1 cellular context compared by ENCODE assay signal in genomic region chr1:201023517-201023902, GRCh38.
TF ChIP-seq lines count a peak whose summit lies in the region.

A gene with protein sequence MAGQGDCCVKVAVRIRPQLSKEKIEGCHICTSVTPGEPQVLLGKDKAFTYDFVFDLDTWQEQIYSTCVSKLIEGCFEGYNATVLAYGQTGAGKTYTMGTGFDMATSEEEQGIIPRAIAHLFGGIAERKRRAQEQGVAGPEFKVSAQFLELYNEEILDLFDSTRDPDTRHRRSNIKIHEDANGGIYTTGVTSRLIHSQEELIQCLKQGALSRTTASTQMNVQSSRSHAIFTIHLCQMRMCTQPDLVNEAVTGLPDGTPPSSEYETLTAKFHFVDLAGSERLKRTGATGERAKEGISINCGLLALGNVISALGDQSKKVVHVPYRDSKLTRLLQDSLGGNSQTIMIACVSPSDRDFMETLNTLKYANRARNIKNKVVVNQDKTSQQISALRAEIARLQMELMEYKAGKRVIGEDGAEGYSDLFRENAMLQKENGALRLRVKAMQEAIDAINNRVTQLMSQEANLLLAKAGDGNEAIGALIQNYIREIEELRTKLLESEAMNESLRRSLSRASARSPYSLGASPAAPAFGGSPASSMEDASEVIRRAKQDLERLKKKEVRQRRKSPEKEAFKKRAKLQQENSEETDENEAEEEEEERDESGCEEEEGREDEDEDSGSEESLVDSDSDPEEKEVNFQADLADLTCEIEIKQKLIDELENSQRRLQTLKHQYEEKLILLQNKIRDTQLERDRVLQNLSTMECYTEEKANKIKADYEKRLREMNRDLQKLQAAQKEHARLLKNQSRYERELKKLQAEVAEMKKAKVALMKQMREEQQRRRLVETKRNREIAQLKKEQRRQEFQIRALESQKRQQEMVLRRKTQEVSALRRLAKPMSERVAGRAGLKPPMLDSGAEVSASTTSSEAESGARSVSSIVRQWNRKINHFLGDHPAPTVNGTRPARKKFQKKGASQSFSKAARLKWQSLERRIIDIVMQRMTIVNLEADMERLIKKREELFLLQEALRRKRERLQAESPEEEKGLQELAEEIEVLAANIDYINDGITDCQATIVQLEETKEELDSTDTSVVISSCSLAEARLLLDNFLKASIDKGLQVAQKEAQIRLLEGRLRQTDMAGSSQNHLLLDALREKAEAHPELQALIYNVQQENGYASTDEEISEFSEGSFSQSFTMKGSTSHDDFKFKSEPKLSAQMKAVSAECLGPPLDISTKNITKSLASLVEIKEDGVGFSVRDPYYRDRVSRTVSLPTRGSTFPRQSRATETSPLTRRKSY (N-terminal part only) (minus strand): TSS chr1:201023714. CDS start chr1:201023383, 331 bp downstream.

TF ChIP-seq in K562, 482 proteins besides CTCF, POLR2A, EP300 and RAD21 (continued from another document):
- TF ChIP-seq, protein P1, sequence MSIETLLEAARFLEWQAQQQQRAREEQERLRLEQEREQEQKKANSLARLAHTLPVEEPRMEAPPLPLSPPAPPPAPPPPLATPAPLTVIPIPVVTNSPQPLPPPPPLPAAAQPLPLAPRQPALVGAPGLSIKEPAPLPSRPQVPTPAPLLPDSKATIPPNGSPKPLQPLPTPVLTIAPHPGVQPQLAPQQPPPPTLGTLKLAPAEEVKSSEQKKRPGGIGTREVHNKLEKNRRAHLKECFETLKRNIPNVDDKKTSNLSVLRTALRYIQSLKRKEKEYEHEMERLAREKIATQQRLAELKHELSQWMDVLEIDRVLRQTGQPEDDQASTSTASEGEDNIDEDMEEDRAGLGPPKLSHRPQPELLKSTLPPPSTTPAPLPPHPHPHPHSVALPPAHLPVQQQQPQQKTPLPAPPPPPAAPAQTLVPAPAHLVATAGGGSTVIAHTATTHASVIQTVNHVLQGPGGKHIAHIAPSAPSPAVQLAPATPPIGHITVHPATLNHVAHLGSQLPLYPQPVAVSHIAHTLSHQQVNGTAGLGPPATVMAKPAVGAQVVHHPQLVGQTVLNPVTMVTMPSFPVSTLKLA (conservative IDR thresholded peaks at IDR 0.05) = no peak
- TF ChIP-seq FOS (IDR thresholded peaks at IDR 0.05; ENCODE audit: extremely low read depth, insufficient read length) (no peak), SAP30 (IDR thresholded peaks at IDR 0.05; ENCODE audit: borderline replicate concordance, insufficient read depth, low read depth, low read length, poor library complexity, severe bottlenecking) (peak; percentile 35), TEAD1 (CRISPR knock-in tag; IDR thresholded peaks at IDR 0.05) (no peak), ZNF140 (CRISPR knock-in tag; IDR thresholded peaks at IDR 0.05) (no peak), ETS2 (tag; IDR thresholded peaks at IDR 0.05; ENCODE audit: borderline replicate concordance, poor library complexity, severe bottlenecking) (no peak), STAG1 (CRISPR knock-in tag; IDR thresholded peaks at IDR 0.05; ENCODE audit: borderline replicate concordance) (no peak), NFATC3 (IDR thresholded peaks at IDR 0.05) (no peak), KAT7 (CRISPR knock-in tag; IDR thresholded peaks at IDR 0.05; ENCODE audit: borderline replicate concordance) (no peak), ZNF764 (CRISPR knock-in tag; IDR thresholded peaks at IDR 0.05; ENCODE audit: low read depth) (no peak), GABPB1 (CRISPR knock-in tag; IDR thresholded peaks at IDR 0.05) (no peak), TFAP4 (CRISPR knock-in tag; IDR thresholded peaks at IDR 0.05; ENCODE audit: borderline replicate concordance) (no peak), NR1H2 (CRISPR knock-in tag; IDR thresholded peaks at IDR 0.05) (no peak), FIP1L1 (IDR thresholded peaks at IDR 0.05; ENCODE audit: low read depth, low read length, poor library complexity, severe bottlenecking) (no peak), MTF1 (CRISPR knock-in tag; IDR thresholded peaks at IDR 0.05; ENCODE audit: borderline replicate concordance) (no peak), HMGN3 (IDR thresholded peaks at IDR 0.05; ENCODE audit: borderline replicate concordance, extremely low read depth, insufficient read length, low read depth, low read length) (peak; percentile 87), ZFP91 (CRISPR knock-in tag; IDR thresholded peaks at IDR 0.05) (no peak), NRF1 (conservative IDR thresholded peaks at IDR 0.05 in 1 of 2, IDR thresholded peaks at IDR 0.05 in 1 of 2) (peak in 1 of 2 experiments; percentile 46; a peak in 2 of 4 replicates), CREM (IDR thresholded peaks at IDR 0.05; ENCODE audit: low read depth) (peak; percentile 57; the same call in 1 of the 2 replicates), RBFOX2 (IDR thresholded peaks at IDR 0.05; ENCODE audit: low read depth, low read length) (0 out of 2 replicates have a peak, but pooled peaks have one; percentile 12), SIRT6 (IDR thresholded peaks at IDR 0.05; ENCODE audit: low read depth, low read length) (no peak), SUPT5H (IDR thresholded peaks at IDR 0.05) (no peak), POLR3G (IDR thresholded peaks at IDR 0.05; ENCODE audit: extremely low read depth, insufficient read length, insufficient replicate concordance) (no peak), SMARCA4 (IDR thresholded peaks at IDR 0.05) (no peak), NELFE (IDR thresholded peaks at IDR 0.05; ENCODE audit: insufficient read depth, insufficient read length) (no peak), ATF1 (CRISPR knock-in tag; IDR thresholded peaks at IDR 0.05) (no peak), ATF1 (tag; IDR thresholded peaks at IDR 0.05) (no peak), ZNF224 (CRISPR knock-in tag; IDR thresholded peaks at IDR 0.05) (no peak), MYC (IDR thresholded peaks at IDR 0.05; ENCODE audit: low read depth, low read length) (peak; percentile 48; the same call in 1 of the 2 replicates), MYC (CRISPR knock-in tag; IDR thresholded peaks at IDR 0.05; ENCODE audit: borderline replicate concordance, low read depth) (no peak)
- TF ChIP-seq, protein P2, sequence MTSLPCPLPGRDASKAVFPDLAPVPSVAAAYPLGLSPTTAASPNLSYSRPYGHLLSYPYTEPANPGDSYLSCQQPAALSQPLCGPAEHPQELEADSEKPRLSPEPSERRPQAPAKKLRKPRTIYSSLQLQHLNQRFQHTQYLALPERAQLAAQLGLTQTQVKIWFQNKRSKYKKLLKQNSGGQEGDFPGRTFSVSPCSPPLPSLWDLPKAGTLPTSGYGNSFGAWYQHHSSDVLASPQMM (CRISPR knock-in tag; IDR thresholded peaks at IDR 0.05) = no peak
- TF ChIP-seq, protein P3, sequence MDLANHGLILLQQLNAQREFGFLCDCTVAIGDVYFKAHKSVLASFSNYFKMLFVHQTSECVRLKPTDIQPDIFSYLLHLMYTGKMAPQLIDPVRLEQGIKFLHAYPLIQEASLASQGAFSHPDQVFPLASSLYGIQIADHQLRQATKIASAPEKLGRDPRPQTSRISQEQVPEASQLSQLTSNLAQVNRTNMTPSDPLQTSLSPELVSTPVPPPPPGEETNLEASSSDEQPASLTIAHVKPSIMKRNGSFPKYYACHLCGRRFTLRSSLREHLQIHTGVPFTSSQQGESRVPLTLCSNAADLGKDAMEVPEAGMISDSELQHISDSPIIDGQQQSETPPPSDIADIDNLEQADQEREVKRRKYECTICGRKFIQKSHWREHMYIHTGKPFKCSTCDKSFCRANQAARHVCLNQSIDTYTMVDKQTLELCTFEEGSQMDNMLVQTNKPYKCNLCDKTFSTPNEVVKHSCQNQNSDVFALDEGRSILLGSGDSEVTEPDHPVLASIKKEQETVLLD (IDR thresholded peaks at IDR 0.05) = no peak
- TF ChIP-seq, protein P4, sequence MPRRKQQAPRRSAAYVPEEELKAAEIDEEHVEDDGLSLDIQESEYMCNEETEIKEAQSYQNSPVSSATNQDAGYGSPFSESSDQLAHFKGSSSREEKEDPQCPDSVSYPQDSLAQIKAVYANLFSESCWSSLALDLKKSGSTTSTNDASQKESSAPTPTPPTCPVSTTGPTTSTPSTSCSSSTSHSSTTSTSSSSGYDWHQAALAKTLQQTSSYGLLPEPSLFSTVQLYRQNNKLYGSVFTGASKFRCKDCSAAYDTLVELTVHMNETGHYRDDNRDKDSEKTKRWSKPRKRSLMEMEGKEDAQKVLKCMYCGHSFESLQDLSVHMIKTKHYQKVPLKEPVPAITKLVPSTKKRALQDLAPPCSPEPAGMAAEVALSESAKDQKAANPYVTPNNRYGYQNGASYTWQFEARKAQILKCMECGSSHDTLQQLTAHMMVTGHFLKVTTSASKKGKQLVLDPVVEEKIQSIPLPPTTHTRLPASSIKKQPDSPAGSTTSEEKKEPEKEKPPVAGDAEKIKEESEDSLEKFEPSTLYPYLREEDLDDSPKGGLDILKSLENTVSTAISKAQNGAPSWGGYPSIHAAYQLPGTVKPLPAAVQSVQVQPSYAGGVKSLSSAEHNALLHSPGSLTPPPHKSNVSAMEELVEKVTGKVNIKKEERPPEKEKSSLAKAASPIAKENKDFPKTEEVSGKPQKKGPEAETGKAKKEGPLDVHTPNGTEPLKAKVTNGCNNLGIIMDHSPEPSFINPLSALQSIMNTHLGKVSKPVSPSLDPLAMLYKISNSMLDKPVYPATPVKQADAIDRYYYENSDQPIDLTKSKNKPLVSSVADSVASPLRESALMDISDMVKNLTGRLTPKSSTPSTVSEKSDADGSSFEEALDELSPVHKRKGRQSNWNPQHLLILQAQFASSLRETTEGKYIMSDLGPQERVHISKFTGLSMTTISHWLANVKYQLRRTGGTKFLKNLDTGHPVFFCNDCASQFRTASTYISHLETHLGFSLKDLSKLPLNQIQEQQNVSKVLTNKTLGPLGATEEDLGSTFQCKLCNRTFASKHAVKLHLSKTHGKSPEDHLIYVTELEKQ (CRISPR knock-in tag; IDR thresholded peaks at IDR 0.05) = no peak
- TF ChIP-seq, protein P5, sequence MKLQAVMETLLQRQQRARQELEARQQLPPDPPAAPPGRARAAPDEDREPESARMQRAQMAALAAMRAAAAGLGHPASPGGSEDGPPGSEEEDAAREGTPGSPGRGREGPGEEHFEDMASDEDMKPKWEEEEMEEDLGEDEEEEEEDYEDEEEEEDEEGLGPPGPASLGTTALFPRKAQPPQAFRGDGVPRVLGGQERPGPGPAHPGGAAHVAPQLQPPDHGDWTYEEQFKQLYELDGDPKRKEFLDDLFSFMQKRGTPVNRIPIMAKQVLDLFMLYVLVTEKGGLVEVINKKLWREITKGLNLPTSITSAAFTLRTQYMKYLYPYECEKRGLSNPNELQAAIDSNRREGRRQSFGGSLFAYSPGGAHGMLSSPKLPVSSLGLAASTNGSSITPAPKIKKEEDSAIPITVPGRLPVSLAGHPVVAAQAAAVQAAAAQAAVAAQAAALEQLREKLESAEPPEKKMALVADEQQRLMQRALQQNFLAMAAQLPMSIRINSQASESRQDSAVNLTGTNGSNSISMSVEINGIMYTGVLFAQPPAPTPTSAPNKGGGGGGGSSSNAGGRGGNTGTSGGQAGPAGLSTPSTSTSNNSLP (IDR thresholded peaks at IDR 0.05; ENCODE audit: borderline replicate concordance, low read depth, low read length) = no peak
